ENCODE assay signal across 1 cellular context in genomic region chr2:67237288-67237687, GRCh38.
TF ChIP-seq lines count a peak whose summit lies in the region.

No MANE protein-coding gene starts in this region.

TF ChIP-seq in SK-N-SH, 30 proteins besides CTCF, POLR2A, EP300 and RAD21:
- no peak for TF ChIP-seq RFX5 (IDR thresholded peaks at IDR 0.05; ENCODE audit: low read length)
- TF ChIP-seq MXI1 (IDR thresholded peaks at IDR 0.05; ENCODE audit: low read depth, low read length) = no peak
- TF ChIP-seq SMC3 (IDR thresholded peaks at IDR 0.05; ENCODE audit: low read depth, low read length) = no peak
- TF ChIP-seq YY1 (IDR thresholded peaks at IDR 0.05; ENCODE audit: low read depth) = no peak
- no peak for TF ChIP-seq NFIC (IDR thresholded peaks at IDR 0.05; ENCODE audit: borderline replicate concordance)
- no peak for TF ChIP-seq TAF1 (IDR thresholded peaks at IDR 0.05; ENCODE audit: borderline replicate concordance, low read depth, low read length)
- no peak for TF ChIP-seq TCF12 (IDR thresholded peaks at IDR 0.05)
- no peak for TF ChIP-seq CHD2 (IDR thresholded peaks at IDR 0.05; ENCODE audit: low read length, partially characterized antibody)
- no peak for TF ChIP-seq SIN3A (IDR thresholded peaks at IDR 0.05; ENCODE audit: borderline replicate concordance, low read depth, low read length)
- no peak for TF ChIP-seq RXRA (IDR thresholded peaks at IDR 0.05; ENCODE audit: borderline replicate concordance, low read depth)
- no peak for TF ChIP-seq ELF1 (IDR thresholded peaks at IDR 0.05)
- TF ChIP-seq EZH2phosphoT487 (IDR thresholded peaks at IDR 0.05; ENCODE audit: borderline replicate concordance, low read depth) = no peak
- no peak for TF ChIP-seq MAX (IDR thresholded peaks at IDR 0.05; ENCODE audit: low read depth)
- TF ChIP-seq ZBTB33 (IDR thresholded peaks at IDR 0.05; ENCODE audit: borderline replicate concordance, low read depth) = no peak
- TF ChIP-seq IRF3 (IDR thresholded peaks at IDR 0.05; ENCODE audit: low read depth, low read length) = no peak
- no peak for TF ChIP-seq USF2 (IDR thresholded peaks at IDR 0.05; ENCODE audit: borderline replicate concordance, low read depth, low read length)
- TF ChIP-seq MEF2A (IDR thresholded peaks at IDR 0.05; ENCODE audit: borderline replicate concordance, low read depth) = no peak
- no peak for TF ChIP-seq FOSL2 (IDR thresholded peaks at IDR 0.05; ENCODE audit: borderline replicate concordance, low read depth)
